Comparison of ENCODE assay signal across 1 cellular context in the genomic region with DNA sequence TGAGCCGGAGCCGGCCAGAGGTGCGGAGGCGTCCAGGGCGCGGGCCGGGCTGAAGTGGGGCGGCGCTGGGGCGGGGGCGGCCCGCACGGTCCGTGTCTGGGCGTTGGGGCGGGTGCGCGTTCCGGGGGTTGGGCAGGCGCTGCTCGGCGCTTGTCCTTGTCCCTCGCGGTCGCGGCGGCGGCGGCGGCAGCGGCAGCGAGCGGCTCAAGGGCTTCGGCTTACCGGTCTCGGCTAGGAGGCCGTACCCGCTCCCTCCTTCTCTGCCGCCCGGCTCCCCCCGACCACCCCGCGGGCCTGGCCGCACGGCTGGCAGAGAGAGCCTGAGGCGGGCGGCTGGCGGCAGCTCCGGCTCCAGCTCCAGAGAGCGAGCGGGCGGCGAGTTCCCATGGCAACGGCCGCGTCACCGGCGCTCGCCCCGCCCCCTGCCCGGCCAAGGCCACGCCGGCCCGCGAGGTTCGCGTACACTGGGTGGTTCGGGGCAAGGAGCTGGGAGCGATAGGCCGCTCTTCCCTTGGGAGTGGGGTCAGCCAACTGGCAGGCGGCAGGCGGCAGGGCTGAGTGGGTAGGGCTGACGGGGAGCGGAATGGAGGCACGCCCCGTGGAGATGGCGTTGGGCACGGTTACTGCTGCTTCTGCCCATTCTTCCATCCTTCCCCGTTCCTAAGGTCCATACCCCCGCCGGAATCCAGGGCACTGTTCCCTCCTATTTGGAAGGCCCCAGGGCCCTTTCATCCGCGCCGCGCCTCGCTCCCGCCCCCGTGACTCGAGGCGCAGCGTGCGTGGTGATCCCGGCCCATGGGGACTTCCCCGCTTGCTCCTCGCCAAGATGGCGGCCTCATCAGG.
TF ChIP-seq lines count a peak whose summit lies in the region.

A gene with protein sequence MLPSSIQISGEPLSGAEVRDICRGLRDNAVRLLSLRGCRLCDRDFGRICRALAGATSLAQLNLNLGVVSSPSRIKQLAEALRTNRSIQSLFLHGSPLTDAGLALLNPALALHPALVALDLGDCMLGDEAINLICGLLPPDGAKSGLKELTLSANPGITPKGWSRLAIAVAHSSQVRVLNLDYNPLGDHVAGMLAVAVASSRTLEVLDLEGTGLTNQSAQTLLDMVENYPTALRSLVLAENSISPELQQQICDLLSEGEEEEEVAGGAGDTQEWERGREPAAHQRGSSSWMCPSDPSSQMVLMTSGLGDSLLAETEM (minus strand): TSS at position 363 of the 843 bp plus-strand sequence. CDS start 561 bp downstream, outside the sequence.

TF ChIP-seq in HepG2, 621 proteins besides CTCF, POLR2A, EP300 and RAD21 (continued from another document and continues in another):
- TF ChIP-seq, protein P1, sequence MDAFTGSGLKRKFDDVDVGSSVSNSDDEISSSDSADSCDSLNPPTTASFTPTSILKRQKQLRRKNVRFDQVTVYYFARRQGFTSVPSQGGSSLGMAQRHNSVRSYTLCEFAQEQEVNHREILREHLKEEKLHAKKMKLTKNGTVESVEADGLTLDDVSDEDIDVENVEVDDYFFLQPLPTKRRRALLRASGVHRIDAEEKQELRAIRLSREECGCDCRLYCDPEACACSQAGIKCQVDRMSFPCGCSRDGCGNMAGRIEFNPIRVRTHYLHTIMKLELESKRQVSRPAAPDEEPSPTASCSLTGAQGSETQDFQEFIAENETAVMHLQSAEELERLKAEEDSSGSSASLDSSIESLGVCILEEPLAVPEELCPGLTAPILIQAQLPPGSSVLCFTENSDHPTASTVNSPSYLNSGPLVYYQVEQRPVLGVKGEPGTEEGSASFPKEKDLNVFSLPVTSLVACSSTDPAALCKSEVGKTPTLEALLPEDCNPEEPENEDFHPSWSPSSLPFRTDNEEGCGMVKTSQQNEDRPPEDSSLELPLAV (CRISPR knock-in tag; conservative IDR thresholded peaks at IDR 0.05; ENCODE audit: low read depth), result no peak
- TF ChIP-seq GFI1 (CRISPR knock-in tag; IDR thresholded peaks at IDR 0.05; ENCODE audit: borderline replicate concordance), result no peak; the same call in 1 of the 2 replicates
- TF ChIP-seq, protein P2, sequence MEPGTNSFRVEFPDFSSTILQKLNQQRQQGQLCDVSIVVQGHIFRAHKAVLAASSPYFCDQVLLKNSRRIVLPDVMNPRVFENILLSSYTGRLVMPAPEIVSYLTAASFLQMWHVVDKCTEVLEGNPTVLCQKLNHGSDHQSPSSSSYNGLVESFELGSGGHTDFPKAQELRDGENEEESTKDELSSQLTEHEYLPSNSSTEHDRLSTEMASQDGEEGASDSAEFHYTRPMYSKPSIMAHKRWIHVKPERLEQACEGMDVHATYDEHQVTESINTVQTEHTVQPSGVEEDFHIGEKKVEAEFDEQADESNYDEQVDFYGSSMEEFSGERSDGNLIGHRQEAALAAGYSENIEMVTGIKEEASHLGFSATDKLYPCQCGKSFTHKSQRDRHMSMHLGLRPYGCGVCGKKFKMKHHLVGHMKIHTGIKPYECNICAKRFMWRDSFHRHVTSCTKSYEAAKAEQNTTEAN (CRISPR knock-in tag; conservative IDR thresholded peaks at IDR 0.05), result no peak
- TF ChIP-seq, protein P3, sequence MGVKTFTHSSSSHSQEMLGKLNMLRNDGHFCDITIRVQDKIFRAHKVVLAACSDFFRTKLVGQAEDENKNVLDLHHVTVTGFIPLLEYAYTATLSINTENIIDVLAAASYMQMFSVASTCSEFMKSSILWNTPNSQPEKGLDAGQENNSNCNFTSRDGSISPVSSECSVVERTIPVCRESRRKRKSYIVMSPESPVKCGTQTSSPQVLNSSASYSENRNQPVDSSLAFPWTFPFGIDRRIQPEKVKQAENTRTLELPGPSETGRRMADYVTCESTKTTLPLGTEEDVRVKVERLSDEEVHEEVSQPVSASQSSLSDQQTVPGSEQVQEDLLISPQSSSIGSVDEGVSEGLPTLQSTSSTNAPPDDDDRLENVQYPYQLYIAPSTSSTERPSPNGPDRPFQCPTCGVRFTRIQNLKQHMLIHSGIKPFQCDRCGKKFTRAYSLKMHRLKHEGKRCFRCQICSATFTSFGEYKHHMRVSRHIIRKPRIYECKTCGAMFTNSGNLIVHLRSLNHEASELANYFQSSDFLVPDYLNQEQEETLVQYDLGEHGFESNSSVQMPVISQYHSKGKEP (CRISPR knock-in tag; IDR thresholded peaks at IDR 0.05), result no peak
- no peak for TF ChIP-seq AHR (CRISPR knock-in tag; IDR thresholded peaks at IDR 0.05)
- TF ChIP-seq, protein P4, sequence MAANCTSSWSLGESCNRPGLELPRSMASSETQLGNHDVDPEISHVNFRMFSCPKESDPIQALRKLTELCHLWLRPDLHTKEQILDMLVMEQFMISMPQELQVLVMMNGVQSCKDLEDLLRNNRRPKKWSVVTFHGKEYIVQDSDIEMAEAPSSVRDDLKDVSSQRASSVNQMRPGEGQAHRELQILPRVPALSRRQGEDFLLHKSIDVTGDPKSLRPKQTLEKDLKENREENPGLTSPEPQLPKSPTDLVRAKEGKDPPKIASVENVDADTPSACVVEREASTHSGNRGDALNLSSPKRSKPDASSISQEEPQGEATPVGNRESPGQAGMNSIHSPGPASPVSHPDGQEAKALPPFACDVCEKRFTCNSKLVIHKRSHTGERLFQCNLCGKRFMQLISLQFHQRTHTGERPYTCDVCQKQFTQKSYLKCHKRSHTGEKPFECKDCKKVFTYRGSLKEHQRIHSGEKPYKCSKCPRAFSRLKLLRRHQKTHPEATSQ (CRISPR knock-in tag; IDR thresholded peaks at IDR 0.05; ENCODE audit: borderline replicate concordance), result no peak
- TF ChIP-seq ZNF468 (CRISPR knock-in tag; IDR thresholded peaks at IDR 0.05), result no peak
- no peak for TF ChIP-seq TEAD3 (CRISPR knock-in tag; optimal IDR thresholded peaks at IDR 0.05; ENCODE audit: borderline replicate concordance)
- peak; percentile 56 for TF ChIP-seq THAP11 (CRISPR knock-in tag; IDR thresholded peaks at IDR 0.05)
- TF ChIP-seq FOSL1 (CRISPR knock-in tag; IDR thresholded peaks at IDR 0.05; ENCODE audit: borderline replicate concordance), result no peak
- TF ChIP-seq ZSCAN29 (CRISPR knock-in tag; conservative IDR thresholded peaks at IDR 0.05), result no peak
- no peak for TF ChIP-seq NR2F1 (CRISPR knock-in tag; IDR thresholded peaks at IDR 0.05)
- TF ChIP-seq LCORL (IDR thresholded peaks at IDR 0.05), result no peak
- no peak for TF ChIP-seq LCORL (CRISPR knock-in tag; IDR thresholded peaks at IDR 0.05)
- TF ChIP-seq RCOR2 (CRISPR knock-in tag; IDR thresholded peaks at IDR 0.05), result no peak
- TF ChIP-seq DNMT3B (CRISPR knock-in tag; conservative IDR thresholded peaks at IDR 0.05), result no peak
- TF ChIP-seq SNRNP70 (IDR thresholded peaks at IDR 0.05; ENCODE audit: low read depth, low read length), result no peak
- TF ChIP-seq, protein P5, sequence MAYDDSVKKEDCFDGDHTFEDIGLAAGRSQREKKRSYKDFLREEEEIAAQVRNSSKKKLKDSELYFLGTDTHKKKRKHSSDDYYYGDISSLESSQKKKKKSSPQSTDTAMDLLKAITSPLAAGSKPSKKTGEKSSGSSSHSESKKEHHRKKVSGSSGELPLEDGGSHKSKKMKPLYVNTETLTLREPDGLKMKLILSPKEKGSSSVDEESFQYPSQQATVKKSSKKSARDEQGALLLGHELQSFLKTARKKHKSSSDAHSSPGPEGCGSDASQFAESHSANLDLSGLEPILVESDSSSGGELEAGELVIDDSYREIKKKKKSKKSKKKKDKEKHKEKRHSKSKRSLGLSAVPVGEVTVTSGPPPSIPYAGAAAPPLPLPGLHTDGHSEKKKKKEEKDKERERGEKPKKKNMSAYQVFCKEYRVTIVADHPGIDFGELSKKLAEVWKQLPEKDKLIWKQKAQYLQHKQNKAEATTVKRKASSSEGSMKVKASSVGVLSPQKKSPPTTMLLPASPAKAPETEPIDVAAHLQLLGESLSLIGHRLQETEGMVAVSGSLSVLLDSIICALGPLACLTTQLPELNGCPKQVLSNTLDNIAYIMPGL (CRISPR knock-in tag; IDR thresholded peaks at IDR 0.05; ENCODE audit: borderline replicate concordance in 1 of 2, low read depth in 1 of 2), result peak in 1 of 2 experiments; percentile 51; a peak in 2 of 4 replicates
- TF ChIP-seq, protein P6, sequence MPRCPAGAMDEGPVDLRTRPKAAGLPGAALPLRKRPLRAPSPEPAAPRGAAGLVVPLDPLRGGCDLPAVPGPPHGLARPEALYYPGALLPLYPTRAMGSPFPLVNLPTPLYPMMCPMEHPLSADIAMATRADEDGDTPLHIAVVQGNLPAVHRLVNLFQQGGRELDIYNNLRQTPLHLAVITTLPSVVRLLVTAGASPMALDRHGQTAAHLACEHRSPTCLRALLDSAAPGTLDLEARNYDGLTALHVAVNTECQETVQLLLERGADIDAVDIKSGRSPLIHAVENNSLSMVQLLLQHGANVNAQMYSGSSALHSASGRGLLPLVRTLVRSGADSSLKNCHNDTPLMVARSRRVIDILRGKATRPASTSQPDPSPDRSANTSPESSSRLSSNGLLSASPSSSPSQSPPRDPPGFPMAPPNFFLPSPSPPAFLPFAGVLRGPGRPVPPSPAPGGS (CRISPR knock-in tag; IDR thresholded peaks at IDR 0.05), result peak; percentile 91; the same call in 1 of the 2 replicates
- TF ChIP-seq FOXO1 (CRISPR knock-in tag; IDR thresholded peaks at IDR 0.05), result peak; percentile 39; the same call in 1 of the 2 replicates
- no peak; the same call in 1 of the 2 replicates for TF ChIP-seq SMAD1 (CRISPR knock-in tag; IDR thresholded peaks at IDR 0.05; ENCODE audit: borderline replicate concordance, low read depth)
- no peak for TF ChIP-seq SIN3B (IDR thresholded peaks at IDR 0.05; ENCODE audit: low read length)
- no peak for TF ChIP-seq FOXK1 (CRISPR knock-in tag; IDR thresholded peaks at IDR 0.05; ENCODE audit: borderline replicate concordance, low read depth)
- no peak for TF ChIP-seq NCOR1 (IDR thresholded peaks at IDR 0.05; ENCODE audit: borderline replicate concordance, low read length)
- no peak for TF ChIP-seq PCBP1 (IDR thresholded peaks at IDR 0.05; ENCODE audit: borderline replicate concordance, low read depth, low read length)
- TF ChIP-seq HMGA1 (CRISPR knock-in tag; conservative IDR thresholded peaks at IDR 0.05), result no peak
- TF ChIP-seq TARDBP (CRISPR knock-in tag; IDR thresholded peaks at IDR 0.05), result 0 out of 2 replicates have a peak, but pooled peaks have one; percentile 50
- no peak for TF ChIP-seq ZNF292 (CRISPR knock-in tag; IDR thresholded peaks at IDR 0.05; ENCODE audit: borderline replicate concordance, low read depth)
- TF ChIP-seq NFIB (CRISPR knock-in tag; IDR thresholded peaks at IDR 0.05; ENCODE audit: borderline replicate concordance), result no peak
- TF ChIP-seq, protein P7, sequence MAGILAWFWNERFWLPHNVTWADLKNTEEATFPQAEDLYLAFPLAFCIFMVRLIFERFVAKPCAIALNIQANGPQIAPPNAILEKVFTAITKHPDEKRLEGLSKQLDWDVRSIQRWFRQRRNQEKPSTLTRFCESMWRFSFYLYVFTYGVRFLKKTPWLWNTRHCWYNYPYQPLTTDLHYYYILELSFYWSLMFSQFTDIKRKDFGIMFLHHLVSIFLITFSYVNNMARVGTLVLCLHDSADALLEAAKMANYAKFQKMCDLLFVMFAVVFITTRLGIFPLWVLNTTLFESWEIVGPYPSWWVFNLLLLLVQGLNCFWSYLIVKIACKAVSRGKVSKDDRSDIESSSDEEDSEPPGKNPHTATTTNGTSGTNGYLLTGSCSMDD (CRISPR knock-in tag; IDR thresholded peaks at IDR 0.05), result no peak
- TF ChIP-seq ZNF83 (CRISPR knock-in tag; IDR thresholded peaks at IDR 0.05; ENCODE audit: borderline replicate concordance), result peak; percentile 58; the same call in 1 of the 2 replicates
- TF ChIP-seq FOXP1 (IDR thresholded peaks at IDR 0.05), result no peak
- no peak for TF ChIP-seq FOXP1 (CRISPR knock-in tag; IDR thresholded peaks at IDR 0.05)
- TF ChIP-seq, protein P8, sequence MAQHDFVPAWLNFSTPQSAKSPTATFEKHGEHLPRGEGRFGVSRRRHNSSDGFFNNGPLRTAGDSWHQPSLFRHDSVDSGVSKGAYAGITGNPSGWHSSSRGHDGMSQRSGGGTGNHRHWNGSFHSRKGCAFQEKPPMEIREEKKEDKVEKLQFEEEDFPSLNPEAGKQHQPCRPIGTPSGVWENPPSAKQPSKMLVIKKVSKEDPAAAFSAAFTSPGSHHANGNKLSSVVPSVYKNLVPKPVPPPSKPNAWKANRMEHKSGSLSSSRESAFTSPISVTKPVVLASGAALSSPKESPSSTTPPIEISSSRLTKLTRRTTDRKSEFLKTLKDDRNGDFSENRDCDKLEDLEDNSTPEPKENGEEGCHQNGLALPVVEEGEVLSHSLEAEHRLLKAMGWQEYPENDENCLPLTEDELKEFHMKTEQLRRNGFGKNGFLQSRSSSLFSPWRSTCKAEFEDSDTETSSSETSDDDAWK (CRISPR knock-in tag; IDR thresholded peaks at IDR 0.05), result no peak
- TF ChIP-seq, protein P9, sequence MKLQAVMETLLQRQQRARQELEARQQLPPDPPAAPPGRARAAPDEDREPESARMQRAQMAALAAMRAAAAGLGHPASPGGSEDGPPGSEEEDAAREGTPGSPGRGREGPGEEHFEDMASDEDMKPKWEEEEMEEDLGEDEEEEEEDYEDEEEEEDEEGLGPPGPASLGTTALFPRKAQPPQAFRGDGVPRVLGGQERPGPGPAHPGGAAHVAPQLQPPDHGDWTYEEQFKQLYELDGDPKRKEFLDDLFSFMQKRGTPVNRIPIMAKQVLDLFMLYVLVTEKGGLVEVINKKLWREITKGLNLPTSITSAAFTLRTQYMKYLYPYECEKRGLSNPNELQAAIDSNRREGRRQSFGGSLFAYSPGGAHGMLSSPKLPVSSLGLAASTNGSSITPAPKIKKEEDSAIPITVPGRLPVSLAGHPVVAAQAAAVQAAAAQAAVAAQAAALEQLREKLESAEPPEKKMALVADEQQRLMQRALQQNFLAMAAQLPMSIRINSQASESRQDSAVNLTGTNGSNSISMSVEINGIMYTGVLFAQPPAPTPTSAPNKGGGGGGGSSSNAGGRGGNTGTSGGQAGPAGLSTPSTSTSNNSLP (IDR thresholded peaks at IDR 0.05; ENCODE audit: low read depth, low read length), result no peak
- no peak for TF ChIP-seq CBX1 (IDR thresholded peaks at IDR 0.05; ENCODE audit: low read depth)
- TF ChIP-seq SAP130 (CRISPR knock-in tag; IDR thresholded peaks at IDR 0.05; ENCODE audit: low read depth), result peak; percentile 98
- TF ChIP-seq CEBPB (IDR thresholded peaks at IDR 0.05; ENCODE audit: borderline replicate concordance, low read depth, low read length), result no peak
- TF ChIP-seq, protein P10, sequence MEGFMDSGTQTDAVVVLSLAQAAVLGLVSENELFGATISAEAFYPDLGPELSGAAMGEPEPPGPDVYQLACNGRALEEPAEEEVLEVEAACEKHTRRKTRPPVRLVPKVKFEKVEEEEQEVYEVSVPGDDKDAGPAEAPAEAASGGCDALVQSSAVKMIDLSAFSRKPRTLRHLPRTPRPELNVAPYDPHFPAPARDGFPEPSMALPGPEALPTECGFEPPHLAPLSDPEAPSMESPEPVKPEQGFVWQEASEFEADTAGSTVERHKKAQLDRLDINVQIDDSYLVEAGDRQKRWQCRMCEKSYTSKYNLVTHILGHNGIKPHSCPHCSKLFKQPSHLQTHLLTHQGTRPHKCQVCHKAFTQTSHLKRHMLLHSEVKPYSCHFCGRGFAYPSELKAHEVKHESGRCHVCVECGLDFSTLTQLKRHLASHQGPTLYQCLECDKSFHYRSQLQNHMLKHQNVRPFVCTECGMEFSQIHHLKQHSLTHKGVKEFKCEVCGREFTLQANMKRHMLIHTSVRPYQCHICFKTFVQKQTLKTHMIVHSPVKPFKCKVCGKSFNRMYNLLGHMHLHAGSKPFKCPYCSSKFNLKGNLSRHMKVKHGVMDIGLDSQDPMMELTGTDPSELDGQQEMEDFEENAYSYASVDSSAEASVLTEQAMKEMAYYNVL (CRISPR knock-in tag; IDR thresholded peaks at IDR 0.05; ENCODE audit: borderline replicate concordance), result no peak
- TF ChIP-seq ZNF282 (IDR thresholded peaks at IDR 0.05; ENCODE audit: partially characterized antibody), result no peak
- TF ChIP-seq SAFB2 (CRISPR knock-in tag; IDR thresholded peaks at IDR 0.05; ENCODE audit: borderline replicate concordance, low read depth), result peak; percentile 91; the same call in 1 of the 2 replicates
